Comparison of ENCODE assay signal across 13 cellular contexts in genomic region chr10:33274096-33274785, GRCh38.
A peak's percentile ranks its signal among the peaks of the same experiment; 100 is the strongest.
DNase-seq lines count a peak whose midpoint lies in the region; ATAC-seq, FAIRE-seq and TF ChIP-seq lines count a peak whose summit lies in the region.
"Had no signal": no experiment of that assay in that cellular context is flagged by ENCODE, and none has a peak within 500 bp of the region (broad histone marks: within the 10 kb centered on the region; RNA-seq: fewer than 3 reads in every experiment).

No MANE protein-coding gene starts in this region.

- H3K4me3 ChIP-seq in AG04450 (ENCODE audit: low read depth, low read length) = no peak overlapping the region
- peak overlapping the region; percentile 47 for H3K4me3 ChIP-seq in PC-3 (ENCODE audit: low read length)
- peak overlapping the region in 2 of 4 experiments; percentile 44 to 46 for H3K4me3 ChIP-seq in fibroblast of lung (replicated peaks in 1 of 4; ENCODE audit: control extremely low read depth in 1 of 4, insufficient read depth in 1 of 4, low read depth in 3 of 4, low read length in 4 of 4)
- H3K4me3 ChIP-seq in retinal pigment epithelial cell (ENCODE audit: low read length) = no peak overlapping the region
- no peak overlapping the region for H3K4me3 ChIP-seq in OCI-LY7 (ENCODE audit: low read depth, low read length, poor library complexity, severe bottlenecking)
- H3K4me3 ChIP-seq: HAP-1 had no signal

- H3K9ac ChIP-seq in PC-3 (ENCODE audit: low read length) (peak overlapping the region; percentile 69), fibroblast of lung (ENCODE audit: insufficient read depth, low read length) (peak overlapping the region; percentile 5)

- H3K9me2 ChIP-seq in PC-3 (replicated peaks; ENCODE audit: low read length) (no peaks in the 10 kb centered on the region), OCI-LY7 (ENCODE audit: insufficient read depth, low read length) (no peaks in the 10 kb centered on the region)

- H3K27me3 ChIP-seq in AG04450 (ENCODE audit: control insufficient read depth, insufficient read depth, low read length) (no peaks in the 10 kb centered on the region), PC-3 (ENCODE audit: low read length) (no peaks in the 10 kb centered on the region), fibroblast of lung (ENCODE audit: control insufficient read depth, insufficient read depth, low read length) (no peaks in the 10 kb centered on the region)
- H3K27me3 ChIP-seq: pancreas had no signal

- DNase-seq in AG04450 (ENCODE audit: low read depth, low spot score) (no peak), PC-3 (peak; percentile 77), fibroblast of lung (ENCODE audit: low read depth in 2 of 2) (peak in 1 of 2 donors; percentile 88), retinal pigment epithelial cell (ENCODE audit: low read depth) (peak; percentile 41), OCI-LY7 (ENCODE audit: low spot score) (no peak), frontal cortex (ENCODE audit: low spot score in 2 of 2) (no peak)
- DNase-seq: activated CD8-positive, alpha-beta memory T cell treated with anti-CD3 and anti-CD28 coated beads, Interleukin-2, amount 10 ng/mL, durations not matched to agents 7 days and 5 days; CD4-positive, alpha-beta memory T cell; NCI-H1930 had no signal

- ATAC-seq in PC-3 (peak; percentile 1; the same call in 1 of the 2 replicates), HG02870 (IDR thresholded peaks at IDR 0.05; ENCODE audit: unreplicated experiment) (no peak), GM21576 (IDR thresholded peaks at IDR 0.05; ENCODE audit: unreplicated experiment) (no peak)
- ATAC-seq: activated CD8-positive, alpha-beta memory T cell treated with anti-CD3 and anti-CD28 coated beads, Interleukin-2, amount 10 ng/mL, durations not matched to agents 7 days and 5 days had no signal

- H2AFZ ChIP-seq in PC-3 (ENCODE audit: low read length) (no peak overlapping the region), fibroblast of lung (ENCODE audit: low read length) (no peak overlapping the region), OCI-LY7 (ENCODE audit: low read length) (no peak overlapping the region)

- no peaks in the 10 kb centered on the region for H3K9me3 ChIP-seq in AG04450 (ENCODE audit: control insufficient read depth, insufficient read depth, low read length)
- H3K9me3 ChIP-seq in PC-3 (ENCODE audit: low read length) = no peaks in the 10 kb centered on the region
- H3K9me3 ChIP-seq in fibroblast of lung (ENCODE audit: control insufficient read depth, insufficient read depth, low read depth, low read length) = no peaks in the 10 kb centered on the region
- no peaks in the 10 kb centered on the region for H3K9me3 ChIP-seq in OCI-LY7 (ENCODE audit: low read length)
- H3K9me3 ChIP-seq: HAP-1, pancreas had no signal

- intact Hi-C loops in PC-3 (cut with micrococcal nuclease) (no loop called here), OCI-LY7 (cut with micrococcal nuclease; ENCODE audit: unreplicated experiment) (no loop called here)

- H3K36me3 ChIP-seq in PC-3 (ENCODE audit: low read depth, low read length) (peaks cover 66% of the 10 kb centered on the region), fibroblast of lung (ENCODE audit: control insufficient read depth, insufficient read depth, low read length) (peaks cover 14% of the 10 kb centered on the region), OCI-LY7 (ENCODE audit: insufficient read depth, low read length) (no peaks in the 10 kb centered on the region)
- H3K36me3 ChIP-seq: HAP-1 had no signal

- BruUV-seq in PC-3 (replicated peaks; lab: Mats Ljungman, UMichigan) = no TSS peak
- no TSS peak for BruUV-seq in OCI-LY7 (replicated peaks; lab: Mats Ljungman, UMichigan)

- peaks cover 30% of the 10 kb centered on the region for H3F3A ChIP-seq in PC-3 (ENCODE audit: low read length, unreplicated experiment)

- TF ChIP-seq CTCF in AG04450 (IDR thresholded peaks at IDR 0.05; ENCODE audit: low read depth, low read length) = no peak
- no peak for TF ChIP-seq CTCF in PC-3 (conservative IDR thresholded peaks at IDR 0.05; ENCODE audit: low read depth, low read length)
- TF ChIP-seq CTCF in fibroblast of lung (conservative IDR thresholded peaks at IDR 0.05 in 1 of 2, IDR thresholded peaks at IDR 0.05 in 1 of 2; ENCODE audit: low read depth in 1 of 2, low read length in 2 of 2) = no peak
- no peak for TF ChIP-seq CTCF in retinal pigment epithelial cell (conservative IDR thresholded peaks at IDR 0.05; ENCODE audit: low read depth, low read length)
- TF ChIP-seq CTCF in OCI-LY7 (conservative IDR thresholded peaks at IDR 0.05; ENCODE audit: low read length) = no peak

- CTCF ChIA-PET in AG04450 (lab: Charles Lee) (interaction anchor here (1.1 to 2.0 kb wide), 3 partner anchors 13 to 81 kb away, joined by 3 to 9 read pairs (median 4); no protein-coding TSS in a partner anchor), PC-3 (lab: Charles Lee) (interaction anchor here (0.5 to 2.3 kb wide), 7 partner anchors 10 to 1852 kb away, joined by 4 to 71 read pairs (median 9); no protein-coding TSS in a partner anchor), OCI-LY7 (lab: Charles Lee; ENCODE audit: unreplicated experiment) (no interaction called here)

- POLR2A ChIA-PET in AG04450 (lab: Yijun Ruan, JAX) = interaction anchor here (1.2 to 3.3 kb wide), 5 partner anchors 11 to 81 kb away, joined by 3 to 14 read pairs (median 5); no protein-coding TSS in a partner anchor
- POLR2A ChIA-PET in PC-3 (lab: Charles Lee; ENCODE audit: unreplicated experiment) = interaction anchor here (0.5 to 2.6 kb wide), 13 partner anchors 10 to 81 kb away, joined by 3 to 32 read pairs (median 6); no protein-coding TSS in a partner anchor
- POLR2A ChIA-PET in OCI-LY7 (lab: Charles Lee) = no interaction called here

- H3K27ac ChIP-seq in AG04450 (ENCODE audit: low read depth, low read length) (peak overlapping the region; percentile 96), PC-3 (ENCODE audit: low read length) (peak overlapping the region; percentile 71), fibroblast of lung (ENCODE audit: insufficient read depth, low read length) (peak overlapping the region; percentile 93), OCI-LY7 (ENCODE audit: low read depth, low read length, poor library complexity, severe bottlenecking) (no peak overlapping the region)

- FAIRE-seq in frontal cortex (lab: Jason Lieb, UNC) = no peak
- FAIRE-seq: pancreas had no signal

- H4K20me1 ChIP-seq in PC-3 (ENCODE audit: low read length) = no peaks in the 10 kb centered on the region
- H4K20me1 ChIP-seq in fibroblast of lung (ENCODE audit: control insufficient read depth, extremely low read depth, insufficient read depth, low read length) = no peaks in the 10 kb centered on the region
- no peaks in the 10 kb centered on the region for H4K20me1 ChIP-seq in OCI-LY7 (ENCODE audit: insufficient read depth, low read length)

- peaks cover 66% of the 10 kb centered on the region for H3K4me1 ChIP-seq in PC-3 (ENCODE audit: insufficient read depth, low read length)
- H3K4me1 ChIP-seq in fibroblast of lung (ENCODE audit: control insufficient read depth, extremely low read depth, insufficient read depth, low read length) = peaks cover 32% of the 10 kb centered on the region
- no peaks in the 10 kb centered on the region for H3K4me1 ChIP-seq in OCI-LY7 (ENCODE audit: insufficient read depth, low read length, poor library complexity, severe bottlenecking)

- H3K4me2 ChIP-seq in PC-3 (ENCODE audit: low read length) (peak overlapping the region; percentile 70), fibroblast of lung (ENCODE audit: extremely low read depth, insufficient read depth, low read length) (peak overlapping the region; percentile 29), OCI-LY7 (ENCODE audit: low read length) (no peak overlapping the region)

- H3K79me2 ChIP-seq in PC-3 (ENCODE audit: low read length) (peaks cover 90% of the 10 kb centered on the region), fibroblast of lung (ENCODE audit: control insufficient read depth, insufficient read depth, low read length) (peaks cover 86% of the 10 kb centered on the region), OCI-LY7 (ENCODE audit: insufficient read depth, low read depth, low read length) (no peaks in the 10 kb centered on the region)

Comparison
In these comparisons a context has a peak if more than half of its experiments do, and no peak if none do; other contexts are left out.
1. DNase-seq: peak in PC-3 (single experiment) and retinal pigment epithelial cell (single experiment); none in AG04450 (single experiment), OCI-LY7 (single experiment) and frontal cortex (0 of 2).